15 cellular contexts compared by ENCODE assay signal in genomic region chr19:48818234-48818823, GRCh38. TPM values are rescaled to one million over a fixed set of nuclear protein-coding genes. Genes with fewer than 3 reads are reported as not detected.
DNase-seq lines count a peak whose midpoint lies in the region; ATAC-seq, FAIRE-seq and TF ChIP-seq lines count a peak whose summit lies in the region.
"Had no signal": no experiment of that assay in that cellular context is flagged by ENCODE, and none has a peak within 500 bp of the region (broad histone marks: within the 10 kb centered on the region; RNA-seq: fewer than 3 reads in every experiment).

No MANE protein-coding gene starts in this region.

- H3K9me3 ChIP-seq in pancreas: no peaks in the 10 kb centered on the region
- H3K9me3 ChIP-seq: SJCRH30 had no signal

- FAIRE-seq in pancreas (lab: Jason Lieb, UNC): no peak
- FAIRE-seq: GM12891 had no signal

- no peak overlapping the region for H3K4me3 ChIP-seq in pancreas
- H3K4me3 ChIP-seq: SJCRH30 had no signal

- peaks cover 28 to 30% (median 28%) of the 10 kb centered on the region in 3 donors for H3K4me1 ChIP-seq in pancreas

- H3K27me3 ChIP-seq in pancreas: no peaks in the 10 kb centered on the region
- H3K27me3 ChIP-seq: SJCRH30 had no signal

- H3K27ac ChIP-seq in VCaP: peak overlapping the region; percentile 92
- H3K27ac ChIP-seq in pancreas: peak overlapping the region; percentile 64 to 89 (median 75)
- H3K27ac ChIP-seq: SJCRH30 had no signal

- ATAC-seq in pancreas (peak; percentile 73 to 82 (median 74)), GM18870 (IDR thresholded peaks at IDR 0.05; ENCODE audit: unreplicated experiment) (no peak)
- ATAC-seq in activated naive CD4-positive, alpha-beta T cell treated with anti-CD3 and anti-CD28 coated beads, Interleukin-2, amount 50 U/mL, for 72 hours: no peak
- ATAC-seq: stimulated activated memory B cell treated with anti-CD40 and anti-IgM and Interleukin-4, amounts not matched to agents 10 μg/mL and 1 μg/mL and 100 μg/mL, for 72 hours had no signal

- WGBS in pancreas, 2 donors: 26 to 30% methylated on average over 9 of the region's 9 CpGs

- no peaks in the 10 kb centered on the region for H3K36me3 Mint-ChIP-seq in activated naive CD4-positive, alpha-beta T cell treated with anti-CD3 and anti-CD28 coated beads, Interleukin-2, amount 50 U/mL, for 72 hours
- H3K36me3 Mint-ChIP-seq: IgD-negative memory B cell; stimulated activated memory B cell treated with anti-CD40 and anti-IgM and Interleukin-4, amounts not matched to agents 10 μg/mL and 1 μg/mL and 100 μg/mL, for 72 hours had no signal

- no peak for TF ChIP-seq CTCF in VCaP (conservative IDR thresholded peaks at IDR 0.05)
- no peak for TF ChIP-seq CTCF in pancreas (IDR thresholded peaks at IDR 0.05)

- no peaks in the 10 kb centered on the region for H3K36me3 ChIP-seq in pancreas
- H3K36me3 ChIP-seq: SJCRH30 had no signal

- H3K27ac Mint-ChIP-seq in activated naive CD4-positive, alpha-beta T cell treated with anti-CD3 and anti-CD28 coated beads, Interleukin-2, amount 50 U/mL, for 72 hours: no peak overlapping the region
- H3K27ac Mint-ChIP-seq: dendritic cell treated with granulocyte-macrophage colony-stimulating factor and Interleukin-4, amounts not matched to agents 40 ng/mL and 50 ng/mL, for 4 days; IgD-negative memory B cell; stimulated activated memory B cell treated with anti-CD40 and anti-IgM and Interleukin-4, amounts not matched to agents 10 μg/mL and 1 μg/mL and 100 μg/mL, for 72 hours had no signal

- intact Hi-C loops in pancreas (cut with DNase I): no loop called here

- DNase-seq in DMS53 (lab: John Stamatoyannopoulos, UW) (peak; percentile 100), NCI-H2081 (lab: John Stamatoyannopoulos, UW) (peak; percentile 93 to 98), pancreas (peak in 5 of 6 donors; percentile 79 to 93 (median 88))
- DNase-seq in stimulated activated CD4-positive, alpha-beta T cell treated with anti-CD3 and anti-CD28 coated beads, Interleukin-1b, Interleukin-23, amount 100 ng/mL, for 48 hours: no peak
- no peak for DNase-seq in activated naive CD4-positive, alpha-beta T cell treated with anti-CD3 and anti-CD28 coated beads, Interleukin-2, amount 50 U/mL, for 72 hours (ENCODE audit: low spot score in 2 of 2)
- DNase-seq in stimulated activated CD4-positive, alpha-beta T cell treated with anti-CD3 and anti-CD28 coated beads, Interleukin-2, amount 100 ng/mL, for 48 hours: no peak
- DNase-seq: amniotic stem cell, EL, SJCRH30 had no signal

- no peaks in the 10 kb centered on the region for H3K9me3 Mint-ChIP-seq in activated naive CD4-positive, alpha-beta T cell treated with anti-CD3 and anti-CD28 coated beads, Interleukin-2, amount 50 U/mL, for 72 hours
- H3K9me3 Mint-ChIP-seq: dendritic cell treated with granulocyte-macrophage colony-stimulating factor and Interleukin-4, amounts not matched to agents 40 ng/mL and 50 ng/mL, for 4 days; IgD-negative memory B cell; stimulated activated memory B cell treated with anti-CD40 and anti-IgM and Interleukin-4, amounts not matched to agents 10 μg/mL and 1 μg/mL and 100 μg/mL, for 72 hours had no signal

RNA-seq across cellular contexts. Expression of gene BCAT2, which starts 7.5 kb away (rescaled TPM):
- total RNA-seq in pancreas: 10 to 100 TPM; 26.6 to 53.8 (median 36.3) TPM
- polyA plus RNA-seq in pancreas: 10 to 100 TPM; 59.7 to 91.8 TPM
- 10 to 100 TPM; 33.9 to 72.1 TPM for total RNA-seq in activated naive CD4-positive, alpha-beta T cell treated with anti-CD3 and anti-CD28 coated beads, Interleukin-2, amount 50 U/mL, for 72 hours

RNA-seq across cellular contexts. Expression of gene HSD17B14, which starts 18.0 kb away (rescaled TPM):
- total RNA-seq in pancreas: 1 to 10 TPM in 4 of 6 donors, under 1 TPM in 2; 0.69 to 4.0 (median 1.7) TPM
- polyA plus RNA-seq in pancreas: 10 to 100 TPM in 1 of 2 donors, 1 to 10 TPM in 1; 8.5 to 25.4 TPM
- total RNA-seq in activated naive CD4-positive, alpha-beta T cell treated with anti-CD3 and anti-CD28 coated beads, Interleukin-2, amount 50 U/mL, for 72 hours: 1 to 10 TPM; 1.3 to 1.7 TPM
- total RNA-seq: SJCRH30 had no signal

RNA-seq across cellular contexts. Expression of gene PLEKHA4, which starts 50.1 kb away (rescaled TPM):
- 10 to 100 TPM in 2 of 6 donors, 1 to 10 TPM in 4; 5.9 to 19.7 (median 8.7) TPM for total RNA-seq in pancreas
- 10 to 100 TPM; 18.2 to 28.3 TPM for polyA plus RNA-seq in pancreas
- total RNA-seq in activated naive CD4-positive, alpha-beta T cell treated with anti-CD3 and anti-CD28 coated beads, Interleukin-2, amount 50 U/mL, for 72 hours: 10 to 100 TPM in 1 of 2 donors, 1 to 10 TPM in 1; 9.1 to 20.3 TPM

RNA-seq across cellular contexts. Expression of gene PPP1R15A, which starts 53.9 kb away (rescaled TPM):
- total RNA-seq in pancreas: 10 to 100 TPM in 5 of 6 donors, 1 to 10 TPM in 1; 8.1 to 20.6 (median 12.4) TPM
- 10 to 100 TPM; 28.2 to 53.2 TPM for polyA plus RNA-seq in pancreas
- 100 to 1,000 TPM in 1 of 2 donors, 10 to 100 TPM in 1; 93.1 to 133 TPM for total RNA-seq in activated naive CD4-positive, alpha-beta T cell treated with anti-CD3 and anti-CD28 coated beads, Interleukin-2, amount 50 U/mL, for 72 hours

Comparison
In these comparisons a context has a peak if more than half of its experiments do, and no peak if none do; other contexts are left out.
1. DNase-seq: peak in DMS53 (single experiment), NCI-H2081 (2 of 2) and pancreas (5 of 6); none in stimulated activated CD4-positive, alpha-beta T cell treated with anti-CD3 and anti-CD28 coated beads, Interleukin-1b, Interleukin-23, amount 100 ng/mL, for 48 hours (single experiment), activated naive CD4-positive, alpha-beta T cell treated with anti-CD3 and anti-CD28 coated beads, Interleukin-2, amount 50 U/mL, for 72 hours (0 of 2) and stimulated activated CD4-positive, alpha-beta T cell treated with anti-CD3 and anti-CD28 coated beads, Interleukin-2, amount 100 ng/mL, for 48 hours (0 of 2).
2. ATAC-seq: peak in pancreas (4 of 4); none in activated naive CD4-positive, alpha-beta T cell treated with anti-CD3 and anti-CD28 coated beads, Interleukin-2, amount 50 U/mL, for 72 hours (0 of 2) and GM18870 (single experiment).